23 cellular contexts compared by ENCODE assay signal in the genomic region with DNA sequence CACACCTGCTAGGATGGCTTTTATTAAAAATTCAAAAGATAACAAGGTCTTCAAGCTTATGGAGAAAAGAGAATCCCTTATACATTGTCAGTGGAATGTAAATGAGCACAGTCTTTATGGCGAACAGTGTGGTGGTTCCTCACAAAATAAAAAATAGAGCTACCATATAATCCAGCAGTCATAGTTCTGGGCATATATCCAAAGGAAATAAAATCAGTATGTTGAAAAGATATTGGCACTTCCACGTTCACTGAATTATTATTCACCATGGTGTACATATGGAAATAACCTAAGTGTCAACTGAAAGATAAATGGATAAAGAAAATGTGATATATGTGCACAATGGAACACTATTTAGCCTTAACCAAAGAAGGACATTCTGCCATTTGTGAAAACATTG.
A peak's percentile ranks its signal among the peaks of the same experiment; 100 is the strongest.
DNase-seq lines count a peak whose midpoint lies in the region; ATAC-seq, FAIRE-seq and TF ChIP-seq lines count a peak whose summit lies in the region.
"Had no signal": no experiment of that assay in that cellular context is flagged by ENCODE, and none has a peak within 500 bp of the region (broad histone marks: within the 10 kb centered on the region; RNA-seq: fewer than 3 reads in every experiment).

No MANE protein-coding gene starts in this region.

- H3K9ac ChIP-seq in mammary epithelial cell (ENCODE audit: insufficient read depth, low read length) (no peak overlapping the region), endothelial cell of umbilical vein (replicated peaks; ENCODE audit: extremely low read depth, insufficient read depth, low read length) (no peak overlapping the region)

- H3K27ac Mint-ChIP-seq in MCF 10A (ENCODE audit: low read depth, unreplicated experiment) (no peak overlapping the region), chondrocyte (ENCODE audit: unreplicated experiment) (no peak overlapping the region)
- H3K27ac Mint-ChIP-seq: B cell; CD8-positive, alpha-beta T cell; IgD-negative memory B cell had no signal

- H3K36me3 Mint-ChIP-seq in MCF 10A (ENCODE audit: insufficient read depth, unreplicated experiment): no peaks in the 10 kb centered on the region
- H3K36me3 Mint-ChIP-seq in chondrocyte (ENCODE audit: low read depth): no peaks in the 10 kb centered on the region
- H3K36me3 Mint-ChIP-seq: CD8-positive, alpha-beta T cell; IgD-negative memory B cell had no signal

- H3K4me2 ChIP-seq in mammary epithelial cell (ENCODE audit: insufficient read depth, low read depth, low read length): no peak overlapping the region
- no peak overlapping the region for H3K4me2 ChIP-seq in endothelial cell of umbilical vein (ENCODE audit: insufficient read depth, low read length)

- H3K4me3 Mint-ChIP-seq in MCF 10A (ENCODE audit: unreplicated experiment): no peak overlapping the region
- H3K4me3 Mint-ChIP-seq in chondrocyte (ENCODE audit: unreplicated experiment): no peak overlapping the region
- H3K4me3 Mint-ChIP-seq: B cell; CD8-positive, alpha-beta T cell; IgD-negative memory B cell had no signal

- DNase-seq in MCF 10A (ENCODE audit: unreplicated experiment): peak; percentile 2
- no peak for DNase-seq in mammary epithelial cell
- peak; percentile 37 for DNase-seq in NCI-H69 (lab: John Stamatoyannopoulos, UW)
- peak; percentile 47 for DNase-seq in endothelial cell of umbilical vein (ENCODE audit: low read depth, low spot score)
- DNase-seq in omental fat pad (ENCODE audit: low spot score): no peak
- DNase-seq in chondrocyte (ENCODE audit: low spot score): no peak
- DNase-seq: CD8-positive, alpha-beta T cell; DMS 273 treated with DMSO at 0.1 percent for 48 hours; NCI-H1417; NCI-H1694 treated with DMSO at 0.1 percent for 48 hours; NCI-H2171 treated with DMSO at 0.1 percent for 48 hours; NCI-H345; NCI-H524 treated with DMSO at 0.1 percent for 48 hours; NCI-H82; Peyer's patch; SIG-M5 had no signal

- H3K4me3 ChIP-seq in mammary epithelial cell (replicated peaks in 1 of 3; ENCODE audit: insufficient read depth in 1 of 3, low read depth in 2 of 3, low read length in 3 of 3) (no peak overlapping the region), endothelial cell of umbilical vein (replicated peaks in 1 of 3; ENCODE audit: insufficient read depth in 1 of 3, low read depth in 1 of 3, low read length in 3 of 3) (no peak overlapping the region)
- H3K4me3 ChIP-seq: Peyer's patch, SK-N-MC had no signal

- POLR2A ChIA-PET in MCF 10A (lab: Yijun Ruan, JAX) (no interaction called here), endothelial cell of umbilical vein (lab: Charles Lee) (interaction anchor here (1.0 kb wide), 1 partner anchor 58 kb away, joined by 3 read pairs; no protein-coding TSS in a partner anchor)

- H2AFZ ChIP-seq in mammary epithelial cell (ENCODE audit: low read depth, low read length) (no peak overlapping the region), endothelial cell of umbilical vein (ENCODE audit: low read depth, low read length) (no peak overlapping the region)

- H3K9me3 Mint-ChIP-seq in MCF 10A (ENCODE audit: unreplicated experiment) (peaks cover 4% of the 10 kb centered on the region), chondrocyte (ENCODE audit: low read depth) (no peaks in the 10 kb centered on the region)

- H3K4me1 Mint-ChIP-seq in MCF 10A (ENCODE audit: insufficient read depth, unreplicated experiment) (peaks cover 6% of the 10 kb centered on the region), chondrocyte (ENCODE audit: low read depth) (peaks cover 15% of the 10 kb centered on the region)
- H3K4me1 Mint-ChIP-seq: B cell, IgD-negative memory B cell had no signal

- H3K79me2 ChIP-seq in mammary epithelial cell (ENCODE audit: insufficient read depth, low read length) (no peaks in the 10 kb centered on the region), endothelial cell of umbilical vein (ENCODE audit: control insufficient read depth, insufficient read depth, low read length) (no peaks in the 10 kb centered on the region)

- no peak overlapping the region for H3K27ac ChIP-seq in mammary epithelial cell (ENCODE audit: insufficient read depth, low read depth, low read length)
- no peak overlapping the region for H3K27ac ChIP-seq in endothelial cell of umbilical vein (ENCODE audit: insufficient read depth, low read depth, low read length)
- H3K27ac ChIP-seq: C4-2B, Peyer's patch, SK-N-MC had no signal

- in situ Hi-C loops in mammary epithelial cell (cut with MboI; ENCODE audit: low sequenced_read_pairs in 2 of 2): no loop called here

- H3K36me3 ChIP-seq in mammary epithelial cell (ENCODE audit: insufficient read depth, low read length) (no peaks in the 10 kb centered on the region), endothelial cell of umbilical vein (ENCODE audit: control insufficient read depth in 2 of 2, extremely low read depth in 1 of 2, insufficient read depth in 2 of 2, low read length in 2 of 2) (no peaks in the 10 kb centered on the region)
- H3K36me3 ChIP-seq: Peyer's patch had no signal

- CTCF ChIA-PET in MCF 10A (lab: Yijun Ruan, JAX): interaction anchor here (0.9 kb wide), 1 partner anchor 882 kb away, joined by 3 read pairs; no protein-coding TSS in a partner anchor
- CTCF ChIA-PET in mammary epithelial cell (lab: Charles Lee; ENCODE audit: low non-redundant PET): no interaction called here
- CTCF ChIA-PET in endothelial cell of umbilical vein (lab: Charles Lee): interaction anchor here (0.5 to 1.2 kb wide), 4 partner anchors 18 to 853 kb away, joined by 3 to 7 read pairs (median 4); no protein-coding TSS in a partner anchor

- peak; percentile 28 for FAIRE-seq in endothelial cell of umbilical vein (lab: Jason Lieb, UNC)
- FAIRE-seq: GM19239 had no signal

- no peak for TF ChIP-seq POLR2A in endothelial cell of umbilical vein (IDR thresholded peaks at IDR 0.05; ENCODE audit: low read depth, low read length)

- dilution Hi-C loops in mammary epithelial cell (cut with HindIII; ENCODE audit: low sequenced_read_pairs): no loop called here
- dilution Hi-C loops in endothelial cell of umbilical vein (cut with MboI; ENCODE audit: extremely low pct_ligation_motif_present, low sequenced_read_pairs): no loop called here

- no peaks in the 10 kb centered on the region for H3K4me1 ChIP-seq in mammary epithelial cell (ENCODE audit: insufficient read depth, low read length)
- H3K4me1 ChIP-seq in endothelial cell of umbilical vein (ENCODE audit: control insufficient read depth, extremely low read depth, insufficient read depth, low read length): peaks cover 4% of the 10 kb centered on the region
- H3K4me1 ChIP-seq: Peyer's patch had no signal

- H4K20me1 ChIP-seq in mammary epithelial cell (ENCODE audit: insufficient read depth, low read length) (no peaks in the 10 kb centered on the region), endothelial cell of umbilical vein (replicated peaks; ENCODE audit: control insufficient read depth, extremely low read depth, insufficient read depth, low read length) (no peaks in the 10 kb centered on the region)

- no peaks in the 10 kb centered on the region for H3K27me3 ChIP-seq in mammary epithelial cell (ENCODE audit: insufficient read depth, low read length)
- H3K27me3 ChIP-seq in endothelial cell of umbilical vein (ENCODE audit: control insufficient read depth in 2 of 2, insufficient read depth in 2 of 2, low read length in 2 of 2): no peaks in the 10 kb centered on the region
- H3K27me3 ChIP-seq: Peyer's patch had no signal

- H3K9me1 ChIP-seq in endothelial cell of umbilical vein (replicated peaks; ENCODE audit: control insufficient read depth, extremely low read depth, insufficient read depth, low read length): no peaks in the 10 kb centered on the region

- H3K9me3 ChIP-seq in mammary epithelial cell (replicated peaks; ENCODE audit: insufficient read depth, low read length) (no peaks in the 10 kb centered on the region), endothelial cell of umbilical vein (replicated peaks; ENCODE audit: control insufficient read depth, insufficient read depth, low read length) (no peaks in the 10 kb centered on the region)
- H3K9me3 ChIP-seq: Peyer's patch had no signal

- H3K27me3 Mint-ChIP-seq in MCF 10A (ENCODE audit: insufficient read depth, unreplicated experiment) (no peaks in the 10 kb centered on the region), chondrocyte (ENCODE audit: low read depth) (no peaks in the 10 kb centered on the region)
- H3K27me3 Mint-ChIP-seq: B cell, IgD-negative memory B cell had no signal

- TF ChIP-seq CTCF in MCF 10A (IDR thresholded peaks at IDR 0.05; ENCODE audit: unreplicated experiment) (no peak), mammary epithelial cell (conservative IDR thresholded peaks at IDR 0.05 in 1 of 2, IDR thresholded peaks at IDR 0.05 in 1 of 2; ENCODE audit: extremely low read depth in 1 of 2, insufficient read depth in 1 of 2, low read depth in 1 of 2, low read length in 2 of 2) (no peak), endothelial cell of umbilical vein (IDR thresholded peaks at IDR 0.05; ENCODE audit: extremely low read depth in 1 of 2, insufficient read depth in 1 of 2, low read depth in 1 of 2, low read length in 2 of 2) (no peak), omental fat pad (IDR thresholded peaks at IDR 0.05) (no peak), chondrocyte (IDR thresholded peaks at IDR 0.05) (no peak)

- no peak for ATAC-seq in omental fat pad (ENCODE audit: low FRiP score)
- no peak for ATAC-seq in GM21390 (IDR thresholded peaks at IDR 0.05; ENCODE audit: unreplicated experiment)
- ATAC-seq: CD8-positive, alpha-beta T cell; HCT116 had no signal

- WGBS in mammary epithelial cell (ENCODE audit: low coverage, missing lambda C conversion rate): 23% methylated on average over 2 of the region's 2 CpGs

- intact Hi-C loops in MCF 10A (cut with micrococcal nuclease): no loop called here
- intact Hi-C loops in mammary epithelial cell (cut with micrococcal nuclease): no loop called here
- intact Hi-C loops in endothelial cell of umbilical vein (cut with micrococcal nuclease): no loop called here

- no TSS peak for BruUV-seq in MCF 10A (replicated peaks; lab: Mats Ljungman, UMichigan)
- no TSS peak for BruUV-seq in mammary epithelial cell (replicated peaks; lab: Mats Ljungman, UMichigan)
- BruUV-seq in endothelial cell of umbilical vein (replicated peaks; lab: Mats Ljungman, UMichigan): no TSS peak

TF ChIP-seq in endothelial cell of umbilical vein, 7 proteins besides CTCF, POLR2A, EP300 and RAD21 (continues in another document):
- TF ChIP-seq FOS (IDR thresholded peaks at IDR 0.05; ENCODE audit: borderline replicate concordance, insufficient read depth, low read length) (no peak), GATA2 (IDR thresholded peaks at IDR 0.05; ENCODE audit: insufficient read depth, insufficient read length, low read depth, low read length) (no peak), EZH2 (IDR thresholded peaks at IDR 0.05; ENCODE audit: borderline replicate concordance, low read depth, low read length, severe bottlenecking) (no peak), JUN (IDR thresholded peaks at IDR 0.05; ENCODE audit: borderline replicate concordance, insufficient read depth, insufficient read length, low read depth) (no peak), MYC (IDR thresholded peaks at IDR 0.05; ENCODE audit: low read depth, low read length) (no peak)
- TF ChIP-seq, protein P1, sequence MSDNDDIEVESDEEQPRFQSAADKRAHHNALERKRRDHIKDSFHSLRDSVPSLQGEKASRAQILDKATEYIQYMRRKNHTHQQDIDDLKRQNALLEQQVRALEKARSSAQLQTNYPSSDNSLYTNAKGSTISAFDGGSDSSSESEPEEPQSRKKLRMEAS (IDR thresholded peaks at IDR 0.05; ENCODE audit: insufficient read depth, insufficient read length): no peak

Comparison
In these comparisons a context has a peak if more than half of its experiments do, and no peak if none do; other contexts are left out.
1. DNase-seq: peak in MCF 10A (single experiment), NCI-H69 (single experiment) and endothelial cell of umbilical vein (single experiment); none in mammary epithelial cell (single experiment), omental fat pad (single experiment) and chondrocyte (single experiment).